In the genomic region with DNA sequence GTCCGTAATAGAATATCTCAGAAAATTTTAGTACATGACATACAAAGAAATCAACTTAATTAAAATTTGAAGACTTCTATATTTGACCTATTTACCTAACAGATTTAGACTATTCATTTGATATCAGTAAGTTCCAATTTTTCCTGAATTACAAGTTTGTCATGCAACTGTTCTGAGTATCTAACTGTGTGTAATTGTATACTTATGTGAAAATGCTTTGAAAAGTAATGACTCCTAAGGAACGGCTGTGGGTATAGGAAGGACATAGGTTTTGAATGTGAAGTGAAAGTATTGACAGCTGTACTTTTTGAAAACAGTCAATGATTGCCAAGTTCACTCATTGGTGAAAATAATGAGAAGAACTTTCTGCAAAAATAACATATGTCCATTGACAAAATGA, we compare ENCODE assay signal across 22 cellular contexts. TPM values are rescaled to one million over a fixed set of nuclear protein-coding genes. Genes with fewer than 3 reads are reported as not detected.
DNase-seq lines count a peak whose midpoint lies in the region; ATAC-seq and TF ChIP-seq lines count a peak whose summit lies in the region.
"Had no signal": no experiment of that assay in that cellular context is flagged by ENCODE, and none has a peak within 500 bp of the region (broad histone marks: within the 10 kb centered on the region; RNA-seq: fewer than 3 reads in every experiment).

No MANE protein-coding gene starts in this region.

- H3K4me1 Mint-ChIP-seq in endothelial cell (ENCODE audit: unreplicated experiment) = peaks cover 15% of the 10 kb centered on the region
- peaks cover 30% of the 10 kb centered on the region for H3K4me1 Mint-ChIP-seq in neural crest cell

- peaks cover 14% of the 10 kb centered on the region for H3K27me3 Mint-ChIP-seq in endothelial cell (ENCODE audit: unreplicated experiment)
- peaks cover 62% of the 10 kb centered on the region for H3K27me3 Mint-ChIP-seq in neural crest cell (ENCODE audit: low read depth)

- H3K4me3 Mint-ChIP-seq in endothelial cell (ENCODE audit: unreplicated experiment) (peak overlapping the region; percentile 94), neural crest cell (peak overlapping the region; percentile 89)
- H3K4me3 Mint-ChIP-seq: activated CD4-positive, alpha-beta memory T cell treated with anti-CD3 and anti-CD28 coated beads for 36 hours; T-helper 2 cell treated with Interferon-gamma antibody and Interleukin-4, amounts not matched to agents 5 μg/mL and 100 μg/mL, for 36 hours had no signal

- H3K27me3 ChIP-seq in aorta (ENCODE audit: control insufficient read depth in 1 of 2, insufficient read depth in 2 of 2, low read length in 1 of 2) = no peaks in the 10 kb centered on the region
- H3K27me3 ChIP-seq: BLaER1 had no signal

- H3K36me3 ChIP-seq in aorta (ENCODE audit: control insufficient read depth in 1 of 2, insufficient read depth in 2 of 2, low read length in 1 of 2) = no peaks in the 10 kb centered on the region
- H3K36me3 ChIP-seq: BLaER1, cardiac muscle cell, esophagus muscularis mucosa, gastroesophageal sphincter, neutrophil had no signal

- peak overlapping the region; percentile 13 to 75 for H3K4me3 ChIP-seq in aorta (ENCODE audit: low read length in 2 of 2)
- H3K4me3 ChIP-seq: BLaER1 had no signal

- peak overlapping the region in 1 of 2 donors; percentile 79 for H3K27ac ChIP-seq in aorta (ENCODE audit: low read depth in 1 of 2, low read length in 2 of 2)
- H3K27ac ChIP-seq: BLaER1, cardiac muscle cell, esophagus muscularis mucosa, HL-60, neutrophil had no signal

- H3K4me1 ChIP-seq in aorta (ENCODE audit: control insufficient read depth in 1 of 2, insufficient read depth in 2 of 2, low read length in 2 of 2) = no peaks in the 10 kb centered on the region
- H3K4me1 ChIP-seq: BLaER1 had no signal

- H3K9me3 Mint-ChIP-seq in endothelial cell (ENCODE audit: unreplicated experiment) (no peaks in the 10 kb centered on the region), neural crest cell (no peaks in the 10 kb centered on the region)
- H3K9me3 Mint-ChIP-seq: T-helper 2 cell treated with Interferon-gamma antibody and Interleukin-4, amounts not matched to agents 5 μg/mL and 100 μg/mL, for 36 hours had no signal

- TF ChIP-seq CTCF in endothelial cell (IDR thresholded peaks at IDR 0.05; ENCODE audit: unreplicated experiment) (no peak), neural crest cell (conservative IDR thresholded peaks at IDR 0.05) (no peak)

- no peaks in the 10 kb centered on the region for H3K9me3 ChIP-seq in aorta (ENCODE audit: control insufficient read depth, low read length)
- H3K9me3 ChIP-seq: esophagus muscularis mucosa, gastroesophageal sphincter, neutrophil had no signal

- intact Hi-C loops in aorta (cut with DNase I) = loop anchor here (5.0 to 10.0 kb wide), 3 partner anchors 64 to 951 kb away; partner anchors contain the start of gene GASK1B (in 1 of the 2)

- H3K27ac Mint-ChIP-seq in endothelial cell (ENCODE audit: unreplicated experiment) = peak overlapping the region; percentile 41
- H3K27ac Mint-ChIP-seq in neural crest cell (ENCODE audit: unreplicated experiment) = no peak overlapping the region
- H3K27ac Mint-ChIP-seq: activated CD4-positive, alpha-beta memory T cell treated with anti-CD3 and anti-CD28 coated beads for 36 hours; T-helper 2 cell treated with Interferon-gamma antibody and Interleukin-4, amounts not matched to agents 5 μg/mL and 100 μg/mL, for 36 hours had no signal

- no peak for ATAC-seq in aorta (ENCODE audit: low FRiP score)
- ATAC-seq in HG03159 (IDR thresholded peaks at IDR 0.05; ENCODE audit: unreplicated experiment) = no peak
- ATAC-seq in GM21528 (IDR thresholded peaks at IDR 0.05; ENCODE audit: low FRiP score, unreplicated experiment) = no peak
- ATAC-seq: left lobe of liver had no signal

- 18 to 23% methylated on average over 2 of the region's 2 CpGs for WGBS in aorta, 2 donors

- peak; percentile 9 for DNase-seq in NCI-H345 treated with DMSO at 0.1 percent for 48 hours (lab: John Stamatoyannopoulos, UW; ENCODE audit: unreplicated experiment)
- no peak for DNase-seq in NCI-H345 (lab: John Stamatoyannopoulos, UW)
- DNase-seq in endothelial cell (ENCODE audit: low spot score) = no peak
- no peak for DNase-seq in neural crest cell (ENCODE audit: low read depth, low spot score)
- DNase-seq in aorta = no peak
- DNase-seq in NCI-H1694 (lab: John Stamatoyannopoulos, UW) = no peak
- DNase-seq: activated CD4-positive, alpha-beta memory T cell treated with anti-CD3 and anti-CD28 coated beads for 36 hours; activated effector memory CD4-positive, alpha-beta T cell treated with anti-CD3 and anti-CD28 coated beads, Interleukin-2, amount 50 U/mL, for 16 hours; effector CD4-positive, alpha-beta T cell; stimulated activated CD4-positive, alpha-beta T cell treated with anti-CD3 and anti-CD28 coated beads, Interleukin-12 subunit alpha, Interleukin-12 subunit beta, amount 100 ng/mL, for 4 hours had no signal

- H3K36me3 Mint-ChIP-seq in endothelial cell (ENCODE audit: low read depth, unreplicated experiment) = no peaks in the 10 kb centered on the region
- H3K36me3 Mint-ChIP-seq in neural crest cell (ENCODE audit: low read depth) = no peaks in the 10 kb centered on the region

RNA-seq across cellular contexts. Expression of gene GRIA2, which starts 2.9 kb away (rescaled TPM):
- total RNA-seq in endothelial cell (ENCODE audit: unreplicated experiment) (0.13 TPM), neural crest cell (2.7 and 2.9 TPM in 2 replicates), aorta (10 to 100 TPM; 19.2 to 23.5 TPM)
- polyA plus RNA-seq in aorta = 10 to 100 TPM in 1 of 2 donors, 1 to 10 TPM in 1; 3.6 to 12.1 TPM
- total RNA-seq: activated CD4-positive, alpha-beta memory T cell treated with anti-CD3 and anti-CD28 coated beads for 36 hours; cardiac muscle cell; left lobe of liver; NCI-H460; subcutaneous adipose tissue had no signal
- polyA plus RNA-seq: cardiac muscle cell had no signal
